In the genomic region with DNA sequence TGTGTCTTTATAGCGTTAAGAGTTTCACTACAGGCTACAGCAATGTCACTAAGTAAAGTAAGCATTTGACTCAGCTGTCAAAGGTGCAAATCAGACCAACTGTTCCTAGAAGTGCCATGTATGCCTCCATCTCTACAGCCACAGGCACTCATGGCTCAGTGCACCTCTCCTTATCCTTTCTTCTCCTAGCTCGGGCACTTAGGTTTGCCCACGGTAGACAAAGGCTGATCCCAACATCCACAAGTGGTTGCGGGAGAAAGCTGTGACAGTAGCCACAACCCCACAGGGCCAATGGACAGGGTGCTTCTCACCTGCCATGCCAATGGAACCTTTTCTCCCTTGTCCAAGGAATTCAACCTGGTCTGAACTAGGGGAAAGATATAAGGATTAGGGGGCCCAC, we compare ENCODE assay signal across 3 cellular contexts.
"Had no signal": no experiment of that assay in that cellular context is flagged by ENCODE, and none has a peak within 500 bp of the region (broad histone marks: within the 10 kb centered on the region; RNA-seq: fewer than 3 reads in every experiment).

No MANE protein-coding gene starts in this region.

- H3K4me3 ChIP-seq: GM12878 had no signal

- ATAC-seq: GM12878 had no signal

- DNase-seq: GDM1, GF-D8 had no signal
